In the genomic region with DNA sequence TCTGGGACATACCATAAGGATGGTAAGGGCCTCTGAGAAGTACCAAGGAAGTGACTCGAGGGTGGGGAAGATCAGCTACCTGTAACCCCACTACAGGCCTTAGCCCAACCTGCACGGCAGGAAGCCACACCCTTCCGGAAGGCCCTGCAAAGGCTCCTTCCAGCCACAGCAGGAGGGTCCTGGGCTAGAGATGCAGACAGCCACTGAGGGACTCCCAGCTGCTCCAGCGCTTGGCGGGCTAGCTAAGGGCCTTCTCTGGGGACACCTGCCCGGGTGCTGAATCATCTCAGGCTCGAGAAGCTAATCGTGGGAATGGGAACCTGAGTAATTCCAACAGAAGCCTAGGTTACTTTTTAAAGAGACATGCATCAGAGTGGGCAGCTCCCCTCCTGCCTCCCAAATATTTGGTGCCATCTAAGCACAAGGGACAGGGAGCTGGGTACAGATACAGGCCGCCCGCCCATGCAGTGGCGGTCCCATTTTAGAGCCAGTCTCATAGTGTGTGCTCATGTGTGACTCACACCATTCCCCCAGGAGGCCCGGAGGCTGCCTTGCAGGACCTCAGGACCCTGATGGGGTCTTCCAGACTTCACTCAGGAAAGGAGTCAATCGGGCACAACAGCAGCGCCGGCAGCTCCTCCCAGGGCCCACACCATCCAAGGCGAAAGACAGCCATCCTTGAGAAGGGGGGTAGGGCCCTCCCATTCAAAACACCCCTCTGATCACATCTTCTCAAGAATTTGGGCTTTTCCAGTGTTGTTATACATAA, we compare ENCODE assay signal across 9 cellular contexts. TPM values are rescaled to one million over a fixed set of nuclear protein-coding genes. Genes with fewer than 3 reads are reported as not detected.
DNase-seq lines count a peak whose midpoint lies in the region; ATAC-seq and TF ChIP-seq lines count a peak whose summit lies in the region.
"Had no signal": no experiment of that assay in that cellular context is flagged by ENCODE, and none has a peak within 500 bp of the region (broad histone marks: within the 10 kb centered on the region; RNA-seq: fewer than 3 reads in every experiment).

No MANE protein-coding gene starts in this region.

- 81% methylated on average over 16 of the region's 16 CpGs for WGBS in HUES64

- H3K9ac ChIP-seq in HUES64 (ENCODE audit: low read depth, low read length) = no peak overlapping the region
- H3K9ac ChIP-seq in mucosa of stomach (ENCODE audit: low read length) = peak overlapping the region; percentile 31

- no peak for TF ChIP-seq CTCF in astrocyte of the cerebellum (IDR thresholded peaks at IDR 0.05; ENCODE audit: low read depth, low read length, missing control alignments)

- H3K4me3 ChIP-seq in HUES64 (ENCODE audit: low read length) (no peak overlapping the region), astrocyte of the cerebellum (ENCODE audit: low read depth, low read length) (peak overlapping the region; percentile 0), mucosa of stomach (ENCODE audit: low read length) (no peak overlapping the region)

- no peak for TF ChIP-seq POLR2A in erythroblast (IDR thresholded peaks at IDR 0.05; ENCODE audit: low read length)

- no peaks in the 10 kb centered on the region for H3K27me3 ChIP-seq in HUES64 (ENCODE audit: insufficient read depth, low read length)
- H3K27me3 ChIP-seq in mucosa of stomach (ENCODE audit: control insufficient read depth, insufficient read depth, low read length) = no peaks in the 10 kb centered on the region

- H3K9me3 ChIP-seq in HUES64 (ENCODE audit: insufficient read depth, low read depth, low read length) (no peaks in the 10 kb centered on the region), mucosa of stomach (ENCODE audit: control insufficient read depth, low read length) (no peaks in the 10 kb centered on the region)

- H3K4me1 ChIP-seq in HUES64 (ENCODE audit: insufficient read depth, low read length) (peaks cover 19% of the 10 kb centered on the region), mucosa of stomach (ENCODE audit: control insufficient read depth, insufficient read depth, low read length) (peaks cover 61% of the 10 kb centered on the region)

- in situ Hi-C loops in astrocyte of the cerebellum (cut with HindIII; ENCODE audit: low sequenced_read_pairs) = no loop called here

- H3K27ac ChIP-seq in HUES64 (ENCODE audit: low read depth, low read length) = 0 out of 2 replicates have a peak overlapping the region, but pooled peaks have one; percentile 17

- ATAC-seq in GM18520 (IDR thresholded peaks at IDR 0.05; ENCODE audit: unreplicated experiment) = no peak

- peaks cover 33% of the 10 kb centered on the region for H3K36me3 ChIP-seq in HUES64 (ENCODE audit: insufficient read depth, low read length)
- H3K36me3 ChIP-seq in mucosa of stomach (ENCODE audit: control insufficient read depth, insufficient read depth, low read length) = no peaks in the 10 kb centered on the region

- DNase-seq in A172 (ENCODE audit: low spot score) = peak; percentile 41
- no peak for DNase-seq in astrocyte of the cerebellum (ENCODE audit: low read depth)
- no peak for DNase-seq in NCI-H2171 treated with DMSO at 0.1 percent for 48 hours (lab: John Stamatoyannopoulos, UW)
- no peak for DNase-seq in cerebellar cortex (ENCODE audit: low spot score)
- DNase-seq in erythroblast (lab: John Stamatoyannopoulos, UW) = no peak
- DNase-seq: anterior cingulate cortex had no signal

RNA-seq across cellular contexts. Expression of a gene that starts 8.0 kb away (rescaled TPM):
- total RNA-seq in A172 (2014; rRNA removed; shearing (Covaris generic)) = 180 and 245 TPM in 2 replicates
- polyA plus RNA-seq in HUES64 (2013, experiment 1 of 2) = 117 TPM
- polyA plus RNA-seq in HUES64 (2013, experiment 2 of 2) = 121 TPM
